8 cellular contexts compared by ENCODE assay signal in the genomic region with DNA sequence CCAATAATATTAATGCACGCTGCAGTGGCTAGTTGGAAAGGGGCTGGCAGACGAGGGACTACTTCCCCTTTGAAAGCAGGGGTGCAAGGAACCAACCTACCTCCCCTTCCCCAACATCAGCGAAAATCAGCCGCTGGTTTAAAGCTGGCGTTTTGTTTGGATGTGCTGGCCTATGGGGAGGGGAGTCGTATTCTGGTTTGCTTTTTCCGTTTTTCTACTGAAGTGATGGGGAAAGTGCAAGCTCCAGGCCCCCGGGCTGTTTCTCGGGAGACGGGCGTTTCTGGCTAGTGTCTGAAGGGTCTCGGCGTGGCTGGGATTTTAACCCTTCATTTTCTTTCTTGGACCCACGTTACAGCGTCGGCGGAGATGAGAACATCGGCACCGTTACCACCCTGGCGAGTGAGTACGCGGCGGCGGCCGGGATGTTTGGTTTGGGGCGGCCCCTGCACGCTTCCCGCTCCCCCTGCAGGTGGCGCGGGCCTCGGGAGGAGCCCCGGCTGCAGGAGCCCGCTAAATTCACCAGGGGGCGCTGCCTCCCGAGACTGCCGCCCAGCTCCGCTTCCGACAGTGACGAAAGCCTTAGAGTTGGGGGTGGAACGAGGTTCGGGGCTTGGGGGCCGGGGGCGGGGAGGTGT.
DNase-seq lines count a peak whose midpoint lies in the region; ATAC-seq and TF ChIP-seq lines count a peak whose summit lies in the region.

No MANE protein-coding gene starts in this region.

- TF ChIP-seq CTCF in choroid plexus epithelial cell (conservative IDR thresholded peaks at IDR 0.05; ENCODE audit: low read depth, low read length), result peak; percentile 90

- peak; percentile 80 for ATAC-seq in HG03378 (IDR thresholded peaks at IDR 0.05; ENCODE audit: unreplicated experiment)

- peak; percentile 86 for DNase-seq in Ammon's horn (ENCODE audit: low spot score)
- DNase-seq in GM19238 (ENCODE audit: insufficient read length, low spot score), result peak; percentile 89
- DNase-seq in NCI-H460 (ENCODE audit: extremely low read depth, low read depth), result peak; percentile 75
- peak; percentile 87 to 91 for DNase-seq in activated CD4-positive, alpha-beta T cell treated with anti-CD3 and anti-CD28 coated beads for 4 hours
- DNase-seq in choroid plexus epithelial cell (ENCODE audit: low read depth), result peak; percentile 88
- peak; percentile 81 to 92 (median 83) for DNase-seq in stimulated activated CD4-positive, alpha-beta T cell treated with anti-CD3 and anti-CD28 coated beads, Interleukin-1b, Interleukin-23, amount 100 ng/mL, for 24 hours (ENCODE audit: low read depth in 4 of 4, low spot score in 1 of 4)

- H3K27me3 ChIP-seq in layer of hippocampus (ENCODE audit: control insufficient read depth, insufficient read depth, low read length), result no peaks in the 10 kb centered on the region

- peak overlapping the region; percentile 67 for H3K4me3 ChIP-seq in choroid plexus epithelial cell (ENCODE audit: low read depth, low read length)

- peak overlapping the region; percentile 38 for H3K27ac ChIP-seq in layer of hippocampus (ENCODE audit: low read depth, low read length)

Comparison
In these comparisons a context has a peak if more than half of its experiments do, and no peak if none do; other contexts are left out.
1. Peak in every context shown above with its lines: DNase-seq, ATAC-seq, H3K4me3 ChIP-seq and H3K27ac ChIP-seq.